Comparison of ENCODE assay signal across 8 cellular contexts in the genomic region with DNA sequence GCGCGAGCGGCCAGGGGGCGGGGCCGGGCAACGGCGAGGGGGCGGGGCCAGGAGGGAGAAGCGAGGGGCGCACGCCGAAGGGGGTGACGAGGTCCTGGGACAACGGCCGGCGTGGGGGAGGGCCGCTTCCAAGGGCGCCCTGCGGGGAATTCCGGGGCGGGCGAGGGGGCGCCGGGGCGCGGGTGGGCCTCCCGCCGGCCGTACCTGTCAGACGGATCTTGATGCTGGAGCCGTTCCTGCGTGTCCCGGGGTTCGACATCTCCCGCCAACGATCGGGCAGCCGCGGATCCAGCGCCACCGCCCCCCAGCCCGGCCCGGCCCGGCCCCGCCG. TPM values are rescaled to one million over a fixed set of nuclear protein-coding genes. Genes with fewer than 3 reads are reported as not detected.
A peak's percentile ranks its signal among the peaks of the same experiment; 100 is the strongest.
DNase-seq lines count a peak whose midpoint lies in the region; ATAC-seq and TF ChIP-seq lines count a peak whose summit lies in the region.

No MANE protein-coding gene starts in this region.

- H3K27ac ChIP-seq in ovary, result peak overlapping the region; percentile 97 to 98

- peak overlapping the region; percentile 82 to 85 for H3K4me3 Mint-ChIP-seq in CD14-positive monocyte
- H3K4me3 Mint-ChIP-seq in effector memory CD8-positive, alpha-beta T cell, result peak overlapping the region; percentile 81 to 91

- H3K27me3 Mint-ChIP-seq in CD14-positive monocyte (ENCODE audit: low read depth in 3 of 3), result peaks cover 0 to 4% (median 0%) of the 10 kb centered on the region in 3 donors
- H3K27me3 Mint-ChIP-seq in effector memory CD8-positive, alpha-beta T cell, result peaks cover 0 to 14% of the 10 kb centered on the region in 2 donors

- peak overlapping the region; percentile 80 for H3K4me3 ChIP-seq in Jurkat, Clone E6-1 (ENCODE audit: low read length)
- peak overlapping the region; percentile 99 for H3K4me3 ChIP-seq in ovary

- peak; percentile 39 for ATAC-seq in GM21360 (IDR thresholded peaks at IDR 0.05; ENCODE audit: unreplicated experiment)
- ATAC-seq in effector memory CD8-positive, alpha-beta T cell (replicated peaks), result no peak

- no peak for DNase-seq in CD14-positive monocyte (ENCODE audit: low spot score)
- no peak for DNase-seq in Jurkat, Clone E6-1 (ENCODE audit: low read depth, low spot score)
- DNase-seq in effector memory CD8-positive, alpha-beta T cell, result no peak
- DNase-seq in ovary, result no peak
- no peak for DNase-seq in NOMO-1 (lab: John Stamatoyannopoulos, UW; ENCODE audit: unreplicated experiment in 2 of 2)
- no peak for DNase-seq in HPDE6-E6E7 (ENCODE audit: extremely low spot score)
- DNase-seq in GM19240 (ENCODE audit: insufficient read length, low spot score), result no peak

- TF ChIP-seq POLR2A in ovary (IDR thresholded peaks at IDR 0.05), result no peak

- 0 to 1% (median 0%) methylated on average over 14 to 46 of the region's 46 CpGs for WGBS in ovary, 3 donors

- TF ChIP-seq CTCF in CD14-positive monocyte (IDR thresholded peaks at IDR 0.05) (no peak), ovary (IDR thresholded peaks at IDR 0.05) (no peak)

- TF ChIP-seq EP300 in ovary (IDR thresholded peaks at IDR 0.05), result no peak

- H3K4me1 Mint-ChIP-seq in CD14-positive monocyte, result peaks cover 42% of the 10 kb centered on the region
- peaks cover 29 to 32% of the 10 kb centered on the region in 2 donors for H3K4me1 Mint-ChIP-seq in effector memory CD8-positive, alpha-beta T cell (ENCODE audit: low read depth in 2 of 2)

- intact Hi-C loops in CD14-positive monocyte (cut with micrococcal nuclease), result loop anchor here in 1 of 2 donors (5.0 kb wide), 1 partner anchor 184 kb away; the partner anchor contains the start of gene ARPC1A
- intact Hi-C loops in ovary (cut with DNase I), result loop anchor here (5.0 to 10.0 kb wide), 4 partner anchors 46 to 251 kb away; no protein-coding TSS in a partner anchor

- H3K27ac Mint-ChIP-seq in CD14-positive monocyte, result peak overlapping the region in 5 of 7 donors; percentile 59 to 92 (median 85)
- peak overlapping the region; percentile 90 to 96 for H3K27ac Mint-ChIP-seq in effector memory CD8-positive, alpha-beta T cell

- no peaks in the 10 kb centered on the region for H3K27me3 ChIP-seq in ovary

- no peaks in the 10 kb centered on the region for H3K36me3 ChIP-seq in ovary

- peaks cover 0 to 4% of the 10 kb centered on the region in 2 donors for H3K36me3 Mint-ChIP-seq in CD14-positive monocyte
- peaks cover 23% of the 10 kb centered on the region for H3K36me3 Mint-ChIP-seq in effector memory CD8-positive, alpha-beta T cell (ENCODE audit: insufficient read depth)

- H3K4me1 ChIP-seq in ovary (ENCODE audit: insufficient read depth), result peaks cover 5% of the 10 kb centered on the region

- H3K9me3 ChIP-seq in ovary, result no peaks in the 10 kb centered on the region

- H3K9me3 Mint-ChIP-seq in CD14-positive monocyte, result no peaks in the 10 kb centered on the region
- H3K9me3 Mint-ChIP-seq in effector memory CD8-positive, alpha-beta T cell, result peaks cover 0 to 3% of the 10 kb centered on the region in 2 donors

RNA-seq across cellular contexts. Expression of gene SMURF1, which starts 0.4 kb away (rescaled TPM):
- 1 to 10 TPM in 1 of 2 donors, under 1 TPM in 1; 0.48 to 1.6 TPM for polyA plus RNA-seq in CD14-positive monocyte
- 10.8 TPM for polyA plus RNA-seq in Jurkat, Clone E6-1 (2012; ENCODE audit: insufficient read depth, insufficient read length)
- total RNA-seq in ovary, result 10 to 100 TPM; 21.9 to 40.3 (median 29.2) TPM
- 10 to 100 TPM; 15.1 to 22.9 TPM for polyA plus RNA-seq in ovary

Comparison
In these comparisons a context has a peak if more than half of its experiments do, and no peak if none do; other contexts are left out.
1. RNA of gene SMURF1, which starts 0.4 kb away (polyA plus RNA-seq): 15.1 to 22.9 TPM in ovary; 0.48 to 1.6 TPM in CD14-positive monocyte; every median in the first group is over 4 times any median in the second.